1 cellular context compared by ENCODE assay signal in the genomic region with DNA sequence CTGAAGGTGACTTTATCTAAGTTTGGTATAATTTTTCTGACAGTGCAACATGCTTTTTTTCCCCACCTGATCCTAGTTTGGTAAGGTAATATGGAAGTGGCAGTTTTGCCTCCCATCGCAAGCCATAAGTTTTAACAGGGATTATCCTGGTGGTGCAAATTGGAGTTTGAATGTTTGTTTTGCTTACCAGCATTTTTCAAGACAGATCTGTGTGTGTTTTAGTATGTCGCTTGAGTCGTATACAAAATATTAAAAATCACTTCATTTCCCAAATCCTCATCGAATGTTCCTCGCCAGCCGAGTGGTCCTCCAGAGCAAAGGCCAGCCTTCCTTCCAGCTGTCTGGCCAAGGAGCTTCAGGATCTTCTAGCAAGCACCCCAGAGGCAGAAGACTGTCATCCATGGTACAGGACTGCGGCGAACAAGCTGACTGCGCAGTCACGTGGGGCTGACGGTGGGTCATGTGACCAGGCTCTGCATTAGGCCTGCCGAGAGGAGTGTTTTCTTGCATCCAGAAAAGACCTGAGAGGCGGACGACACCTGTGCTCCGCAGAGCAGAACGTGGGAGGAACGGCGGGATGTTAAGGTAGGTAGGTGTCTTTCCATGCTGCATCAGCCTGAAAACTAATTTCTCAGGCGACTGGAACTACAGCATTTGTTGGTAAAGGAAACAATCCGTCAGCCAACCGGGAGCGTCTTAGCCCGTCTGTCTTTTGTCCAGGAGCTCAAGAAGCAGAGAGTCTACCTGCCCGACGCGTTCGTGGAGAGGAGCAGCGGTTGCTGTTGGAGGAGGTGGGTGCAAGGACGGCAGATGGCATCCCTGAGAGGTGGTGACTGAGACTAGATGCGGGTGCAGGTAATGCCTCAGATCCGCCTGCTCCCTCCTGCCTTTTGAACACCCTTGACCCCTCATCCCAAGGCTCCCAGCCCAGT.
TF ChIP-seq lines count a peak whose summit lies in the region.

A gene with protein sequence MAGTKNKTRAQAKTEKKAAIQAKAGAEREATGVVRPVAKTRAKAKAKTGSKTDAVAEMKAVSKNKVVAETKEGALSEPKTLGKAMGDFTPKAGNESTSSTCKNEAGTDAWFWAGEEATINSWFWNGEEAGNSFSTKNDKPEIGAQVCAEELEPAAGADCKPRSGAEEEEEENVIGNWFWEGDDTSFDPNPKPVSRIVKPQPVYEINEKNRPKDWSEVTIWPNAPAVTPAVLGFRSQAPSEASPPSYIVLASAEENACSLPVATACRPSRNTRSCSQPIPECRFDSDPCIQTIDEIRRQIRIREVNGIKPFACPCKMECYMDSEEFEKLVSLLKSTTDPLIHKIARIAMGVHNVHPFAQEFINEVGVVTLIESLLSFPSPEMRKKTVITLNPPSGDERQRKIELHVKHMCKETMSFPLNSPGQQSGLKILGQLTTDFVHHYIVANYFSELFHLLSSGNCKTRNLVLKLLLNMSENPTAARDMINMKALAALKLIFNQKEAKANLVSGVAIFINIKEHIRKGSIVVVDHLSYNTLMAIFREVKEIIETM (plus strand): TSS at position 507 of the 932 bp plus-strand sequence. CDS start 28,253 bp downstream, outside the sequence.

TF ChIP-seq in A549, 52 proteins besides CTCF, POLR2A, EP300 and RAD21:
- TF ChIP-seq PHF8 (IDR thresholded peaks at IDR 0.05; ENCODE audit: borderline replicate concordance, low read depth) (peak; percentile 45; the same call in 1 of the 2 replicates), KDM5A (IDR thresholded peaks at IDR 0.05) (peak; percentile 91), MAFK (IDR thresholded peaks at IDR 0.05; ENCODE audit: partially characterized antibody) (peak; percentile 81), MAX (IDR thresholded peaks at IDR 0.05) (peak; percentile 66), HDAC2 (IDR thresholded peaks at IDR 0.05) (no peak; the same call in 1 of the 2 replicates), TFCP2L1 (CRISPR knock-in tag; IDR thresholded peaks at IDR 0.05) (no peak), ESRRA (IDR thresholded peaks at IDR 0.05; ENCODE audit: borderline replicate concordance, low read length) (no peak), USF2 (IDR thresholded peaks at IDR 0.05) (peak; percentile 99), ZC3H11A (IDR thresholded peaks at IDR 0.05) (no peak)
